ENCODE assay signal across 6 cellular contexts in the genomic region with DNA sequence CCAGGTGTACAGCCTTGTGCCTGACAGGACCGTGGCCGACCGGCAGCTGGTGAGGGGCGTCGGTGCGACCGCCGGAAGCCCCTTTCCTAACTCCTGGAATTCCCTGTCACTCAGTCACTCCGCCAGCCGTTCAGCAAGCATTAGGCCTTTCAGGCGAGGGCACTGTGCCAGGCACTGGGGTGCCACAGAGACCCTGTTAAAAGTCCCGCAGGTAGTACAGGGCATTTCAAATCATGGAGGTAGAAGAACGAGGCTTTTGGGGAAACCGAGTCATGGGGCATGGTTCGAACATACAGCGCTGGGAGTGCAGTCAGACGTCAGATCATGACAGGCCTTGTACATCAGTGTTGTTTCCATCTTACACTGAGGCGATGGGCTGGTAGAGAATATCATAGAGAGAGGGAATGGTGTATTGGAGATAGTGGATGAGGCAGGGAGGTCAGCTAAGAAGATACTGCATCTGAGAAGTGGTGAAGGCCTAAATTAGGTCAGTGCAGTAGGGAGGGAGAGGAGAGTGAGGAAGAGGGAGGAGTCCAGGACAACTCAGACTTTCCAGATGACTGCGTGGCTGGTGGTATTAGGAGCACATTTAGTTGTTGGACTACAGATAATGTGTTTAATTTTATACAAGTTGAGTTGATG. TPM values are rescaled to one million over a fixed set of nuclear protein-coding genes. Genes with fewer than 3 reads are reported as not detected.
DNase-seq lines count a peak whose midpoint lies in the region; ATAC-seq and TF ChIP-seq lines count a peak whose summit lies in the region.

No MANE protein-coding gene starts in this region.

- no peaks in the 10 kb centered on the region for H3K9me3 Mint-ChIP-seq in mesothelial cell of epicardium

- TF ChIP-seq CTCF in mesothelial cell of epicardium (IDR thresholded peaks at IDR 0.05; ENCODE audit: unreplicated experiment): no peak

- H3K9me3 ChIP-seq in adipocyte (ENCODE audit: control insufficient read depth, low read length): no peaks in the 10 kb centered on the region

- H3K4me3 ChIP-seq in adipocyte (ENCODE audit: low read length): peak overlapping the region; percentile 87

- peaks cover 15% of the 10 kb centered on the region for H3K4me1 Mint-ChIP-seq in mesothelial cell of epicardium

- ATAC-seq in HG03095 (IDR thresholded peaks at IDR 0.05; ENCODE audit: unreplicated experiment) (peak; percentile 4), HG03520 (IDR thresholded peaks at IDR 0.05; ENCODE audit: unreplicated experiment) (no peak), GM18858 (IDR thresholded peaks at IDR 0.05; ENCODE audit: unreplicated experiment) (no peak)

- peak overlapping the region; percentile 96 for H3K9ac ChIP-seq in adipocyte (ENCODE audit: low read length)

- H3K27me3 Mint-ChIP-seq in mesothelial cell of epicardium (ENCODE audit: low read depth): no peaks in the 10 kb centered on the region

- H3K4me3 Mint-ChIP-seq in mesothelial cell of epicardium: peak overlapping the region; percentile 97

- DNase-seq in adipocyte (ENCODE audit: low read depth): peak; percentile 66
- no peak for DNase-seq in mesothelial cell of epicardium (ENCODE audit: low spot score in 2 of 2, unreplicated experiment in 2 of 2)
- DNase-seq in activated CD8-positive, alpha-beta memory T cell treated with anti-CD3 and anti-CD28 coated beads, Interleukin-2, amount 50 U/mL, for 4 hours: no peak

- peaks cover 18% of the 10 kb centered on the region for H3K36me3 Mint-ChIP-seq in mesothelial cell of epicardium

- peaks cover 33% of the 10 kb centered on the region for H3K4me1 ChIP-seq in adipocyte (ENCODE audit: control insufficient read depth, insufficient read depth, low read length)

- H3K36me3 ChIP-seq in adipocyte (ENCODE audit: control insufficient read depth, insufficient read depth, low read length, severe bottlenecking): peaks cover 25% of the 10 kb centered on the region

- H3K27ac Mint-ChIP-seq in mesothelial cell of epicardium: peak overlapping the region; percentile 100

- no peaks in the 10 kb centered on the region for H3K27me3 ChIP-seq in adipocyte (replicated peaks; ENCODE audit: control insufficient read depth, insufficient read depth, low read length)

RNA-seq across cellular contexts. Expression of gene DXO, which starts 0.9 kb away (rescaled TPM):
- 25.2 to 28.1 TPM (median 26.1 TPM) in 3 replicates for total RNA-seq in mesothelial cell of epicardium

RNA-seq across cellular contexts. Expression of gene C4A, which starts 9.0 kb away (rescaled TPM):
- 12.0 to 15.3 TPM (median 12.3 TPM) in 3 replicates for total RNA-seq in mesothelial cell of epicardium

RNA-seq across cellular contexts. Expression of gene SKIC2, which starts 13.9 kb away (rescaled TPM):
- 78.6 to 84.3 TPM (median 82.0 TPM) in 3 replicates for total RNA-seq in mesothelial cell of epicardium

RNA-seq across cellular contexts. Expression of gene NELFE, which starts 14.1 kb away (rescaled TPM):
- 55.5 to 60.0 TPM (median 59.8 TPM) in 3 replicates for total RNA-seq in mesothelial cell of epicardium

RNA-seq across cellular contexts. Expression of gene CFB, which starts 26.9 kb away (rescaled TPM):
- 1.4 to 2.4 TPM (median 1.8 TPM) in 3 replicates for total RNA-seq in mesothelial cell of epicardium
